Comparison of ENCODE assay signal across 8 cellular contexts in the genomic region with DNA sequence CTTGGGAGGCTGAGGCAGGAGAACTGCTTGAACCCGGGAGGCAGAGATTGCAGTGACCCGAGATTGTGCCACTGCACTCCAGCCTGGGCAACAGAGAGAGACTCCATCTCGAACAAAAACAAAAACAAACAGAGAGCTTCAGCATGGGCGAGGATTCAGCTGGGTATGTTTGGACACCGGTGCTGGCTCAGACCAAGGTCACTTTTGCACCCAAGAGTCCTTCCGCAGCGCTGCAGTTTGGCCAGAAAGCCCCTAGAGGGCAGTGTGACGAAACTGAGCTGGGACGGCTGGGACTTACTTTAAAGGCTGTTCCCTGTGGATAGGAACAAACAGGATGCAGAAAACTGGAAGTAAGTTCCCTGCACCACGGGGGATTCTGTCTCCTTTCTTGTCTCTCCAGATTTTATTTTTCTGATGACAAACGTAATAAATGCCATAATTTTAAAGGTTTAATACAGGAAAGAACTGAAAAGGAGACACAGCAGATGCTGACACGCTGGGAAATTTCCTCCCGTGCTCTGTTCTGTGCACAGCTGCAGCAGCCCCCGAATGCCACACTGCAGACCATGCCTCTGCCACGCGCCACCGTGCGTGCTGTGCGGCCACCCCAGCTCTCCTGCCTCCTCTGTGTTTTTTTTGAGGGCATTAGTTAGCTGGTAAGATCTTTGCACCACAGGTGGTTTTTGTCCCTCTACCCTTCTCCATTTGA. TPM values are rescaled to one million over a fixed set of nuclear protein-coding genes. Genes with fewer than 3 reads are reported as not detected.
DNase-seq lines count a peak whose midpoint lies in the region; ATAC-seq and TF ChIP-seq lines count a peak whose summit lies in the region.

No MANE protein-coding gene starts in this region.

- H3K4me1 Mint-ChIP-seq in activated CD4-positive, alpha-beta T cell treated with anti-CD3 and anti-CD28 coated beads, Interleukin-2, amount 10 ng/mL, durations not matched to agents 7 days and 5 days = peaks cover 4% of the 10 kb centered on the region
- peaks cover 72% of the 10 kb centered on the region for H3K4me1 Mint-ChIP-seq in dendritic cell treated with granulocyte-macrophage colony-stimulating factor and Interleukin-4, amounts not matched to agents 40 ng/mL and 50 ng/mL, for 4 days (ENCODE audit: low read depth)

- CTCF ChIA-PET in activated CD4-positive, alpha-beta T cell treated with anti-CD3 and anti-CD28 coated beads, Interleukin-2, amount 10 ng/mL, durations not matched to agents 7 days and 5 days (lab: Charles Lee) = interaction anchor here (0.5 to 3.2 kb wide), 13 partner anchors 8 to 429 kb away, joined by 3 to 20 read pairs (median 3); no protein-coding TSS in a partner anchor

- H3K4me3 ChIP-seq in lower lobe of right lung = peak overlapping the region; percentile 28

- peaks cover 21% of the 10 kb centered on the region for H3K4me1 ChIP-seq in lower lobe of right lung

- peak; percentile 92 for TF ChIP-seq CTCF in lower lobe of right lung (IDR thresholded peaks at IDR 0.05)

- peaks cover 46% of the 10 kb centered on the region for H3K36me3 ChIP-seq in lower lobe of right lung

- POLR2A ChIA-PET in activated CD4-positive, alpha-beta T cell treated with anti-CD3 and anti-CD28 coated beads, Interleukin-2, amount 10 ng/mL, durations not matched to agents 7 days and 5 days (lab: Charles Lee) = interaction anchor here (0.6 kb wide), 1 partner anchor 13 kb away, joined by 5 read pairs; no protein-coding TSS in a partner anchor

- H3K9me3 Mint-ChIP-seq in activated CD4-positive, alpha-beta T cell treated with anti-CD3 and anti-CD28 coated beads, Interleukin-2, amount 10 ng/mL, durations not matched to agents 7 days and 5 days = no peaks in the 10 kb centered on the region
- H3K9me3 Mint-ChIP-seq in dendritic cell treated with granulocyte-macrophage colony-stimulating factor and Interleukin-4, amounts not matched to agents 40 ng/mL and 50 ng/mL, for 4 days = no peaks in the 10 kb centered on the region

- H3K9me3 ChIP-seq in lower lobe of right lung = no peaks in the 10 kb centered on the region

- ATAC-seq in lower lobe of right lung (peak; percentile 80 to 87), GM18868 (IDR thresholded peaks at IDR 0.05; ENCODE audit: unreplicated experiment) (no peak)

- H3K36me3 Mint-ChIP-seq in activated CD4-positive, alpha-beta T cell treated with anti-CD3 and anti-CD28 coated beads, Interleukin-2, amount 10 ng/mL, durations not matched to agents 7 days and 5 days (ENCODE audit: low read depth) = no peaks in the 10 kb centered on the region
- peaks cover 72% of the 10 kb centered on the region for H3K36me3 Mint-ChIP-seq in dendritic cell treated with granulocyte-macrophage colony-stimulating factor and Interleukin-4, amounts not matched to agents 40 ng/mL and 50 ng/mL, for 4 days (ENCODE audit: low read depth)

- no peaks in the 10 kb centered on the region for H3K27me3 ChIP-seq in lower lobe of right lung (ENCODE audit: low read depth)

- H3K27ac Mint-ChIP-seq in activated CD4-positive, alpha-beta T cell treated with anti-CD3 and anti-CD28 coated beads, Interleukin-2, amount 10 ng/mL, durations not matched to agents 7 days and 5 days = no peak overlapping the region
- H3K27ac Mint-ChIP-seq in dendritic cell treated with granulocyte-macrophage colony-stimulating factor and Interleukin-4, amounts not matched to agents 40 ng/mL and 50 ng/mL, for 4 days = no peak overlapping the region

- peak; percentile 64 for DNase-seq in activated gamma-delta T cell treated with Interleukin-2 at 50 U/mL for 16 hours
- DNase-seq in activated gamma-delta T cell (lab: John Stamatoyannopoulos, UW) = no peak
- DNase-seq in NCI-H446 treated with DMSO at 0.1 percent for 48 hours (lab: John Stamatoyannopoulos, UW) = peak; percentile 30
- peak; percentile 70 for DNase-seq in activated CD4-positive, alpha-beta T cell treated with anti-CD3 and anti-CD28 coated beads, Interleukin-2, amount 10 ng/mL, durations not matched to agents 7 days and 5 days
- peak; percentile 80 for DNase-seq in lower lobe of right lung
- peak; percentile 21 to 51 (median 37) for DNase-seq in stimulated activated CD4-positive, alpha-beta T cell treated with anti-CD3 and anti-CD28 coated beads, TNF-alpha, amount 100 ng/mL, for 48 hours (ENCODE audit: low read depth in 3 of 3)

- intact Hi-C loops in dendritic cell treated with granulocyte-macrophage colony-stimulating factor and Interleukin-4, amounts not matched to agents 40 ng/mL and 50 ng/mL, for 4 days (cut with micrococcal nuclease) = loop anchor here (1.0 to 2.0 kb wide), 3 partner anchors 17 to 105 kb away; no protein-coding TSS in a partner anchor
- intact Hi-C loops in lower lobe of right lung (cut with DNase I) = loop anchor here (10.0 kb wide), 1 partner anchor 99 kb away; no protein-coding TSS in a partner anchor

- peaks cover 2% of the 10 kb centered on the region for H3K27me3 Mint-ChIP-seq in activated CD4-positive, alpha-beta T cell treated with anti-CD3 and anti-CD28 coated beads, Interleukin-2, amount 10 ng/mL, durations not matched to agents 7 days and 5 days
- no peaks in the 10 kb centered on the region for H3K27me3 Mint-ChIP-seq in dendritic cell treated with granulocyte-macrophage colony-stimulating factor and Interleukin-4, amounts not matched to agents 40 ng/mL and 50 ng/mL, for 4 days

- no peak overlapping the region for H3K4me3 Mint-ChIP-seq in activated CD4-positive, alpha-beta T cell treated with anti-CD3 and anti-CD28 coated beads, Interleukin-2, amount 10 ng/mL, durations not matched to agents 7 days and 5 days
- peak overlapping the region; percentile 45 for H3K4me3 Mint-ChIP-seq in dendritic cell treated with granulocyte-macrophage colony-stimulating factor and Interleukin-4, amounts not matched to agents 40 ng/mL and 50 ng/mL, for 4 days

- H3K27ac ChIP-seq in lower lobe of right lung = no peak overlapping the region

RNA-seq across cellular contexts. Expression of a gene that starts 25.2 kb away (rescaled TPM):
- 10 to 100 TPM; 79.0 to 92.9 TPM for total RNA-seq in activated CD4-positive, alpha-beta T cell treated with anti-CD3 and anti-CD28 coated beads, Interleukin-2, amount 10 ng/mL, durations not matched to agents 7 days and 5 days
- 58.6 TPM for total RNA-seq in lower lobe of right lung

RNA-seq across cellular contexts. Expression of a gene that starts 37.2 kb away (rescaled TPM):
- total RNA-seq in activated CD4-positive, alpha-beta T cell treated with anti-CD3 and anti-CD28 coated beads, Interleukin-2, amount 10 ng/mL, durations not matched to agents 7 days and 5 days = under 1 TPM in 1 of 2 experiments, not detected in 1; 0.10 TPM
- 5.5 TPM for total RNA-seq in lower lobe of right lung

RNA-seq across cellular contexts. Expression of a gene that starts 59.4 kb away (rescaled TPM):
- total RNA-seq in activated CD4-positive, alpha-beta T cell treated with anti-CD3 and anti-CD28 coated beads, Interleukin-2, amount 10 ng/mL, durations not matched to agents 7 days and 5 days = 1 to 10 TPM; 2.4 to 2.6 TPM
- total RNA-seq in lower lobe of right lung = 260 TPM

Comparison
In these comparisons a context has a peak if more than half of its experiments do, and no peak if none do; other contexts are left out.
1. RNA of a gene that starts 59.4 kb away (total RNA-seq): 260 TPM in lower lobe of right lung (single experiment); 2.4 to 2.6 TPM in activated CD4-positive, alpha-beta T cell treated with anti-CD3 and anti-CD28 coated beads, Interleukin-2, amount 10 ng/mL, durations not matched to agents 7 days and 5 days; every median in the first group is over 10 times any median in the second.